In the genomic region with DNA sequence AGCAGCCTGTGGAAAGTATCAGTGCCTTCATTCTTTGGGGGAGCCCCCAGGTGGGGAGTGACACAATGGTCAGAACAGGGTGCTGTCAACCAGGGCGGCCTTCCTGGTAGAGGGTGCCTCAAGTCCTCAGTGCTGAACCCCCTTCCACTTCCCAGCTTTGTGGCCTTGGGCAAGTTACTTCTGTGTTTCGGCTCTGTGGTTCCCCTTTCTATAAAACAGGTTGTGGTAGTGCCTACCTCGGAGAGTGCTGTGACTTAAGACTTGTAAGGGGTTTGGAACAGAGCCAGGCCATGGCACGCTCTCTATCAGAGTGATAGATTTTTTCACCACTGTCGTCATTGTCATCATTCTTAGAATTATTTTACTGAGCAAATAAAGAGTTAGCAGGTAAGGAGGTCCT, we compare ENCODE assay signal across 8 cellular contexts.
DNase-seq lines count a peak whose midpoint lies in the region; ATAC-seq and TF ChIP-seq lines count a peak whose summit lies in the region.

No MANE protein-coding gene starts in this region.

- CTCF ChIA-PET in CD4-positive, alpha-beta T cell (lab: Charles Lee) = no interaction called here

- H3K4me1 ChIP-seq in Peyer's patch = peaks cover 0 to 34% (median 30%) of the 10 kb centered on the region in 4 donors
- peaks cover 20% of the 10 kb centered on the region for H3K4me1 ChIP-seq in ovary (ENCODE audit: insufficient read depth)

- H3K27ac Mint-ChIP-seq in CD4-positive, alpha-beta T cell = peak overlapping the region; percentile 79

- peak overlapping the region; percentile 64 for H3K4me3 Mint-ChIP-seq in CD4-positive, alpha-beta T cell

- no peak for TF ChIP-seq EP300 in ovary (IDR thresholded peaks at IDR 0.05)

- TF ChIP-seq CTCF in CD4-positive, alpha-beta T cell (IDR thresholded peaks at IDR 0.05) = no peak
- TF ChIP-seq CTCF in Peyer's patch (IDR thresholded peaks at IDR 0.05) = no peak
- no peak for TF ChIP-seq CTCF in ovary (IDR thresholded peaks at IDR 0.05)

- no peaks in the 10 kb centered on the region for H3K27me3 Mint-ChIP-seq in CD4-positive, alpha-beta T cell

- H3K9me3 ChIP-seq in CD4-positive, alpha-beta T cell (ENCODE audit: control insufficient read depth, low read length) = no peaks in the 10 kb centered on the region
- H3K9me3 ChIP-seq in Peyer's patch (no peaks in the 10 kb centered on the region), ovary (no peaks in the 10 kb centered on the region), MG63 (no peaks in the 10 kb centered on the region)

- H3K27me3 ChIP-seq in CD4-positive, alpha-beta T cell (ENCODE audit: control insufficient read depth, insufficient read depth, low read length) = no peaks in the 10 kb centered on the region
- H3K27me3 ChIP-seq in Peyer's patch (no peaks in the 10 kb centered on the region), ovary (no peaks in the 10 kb centered on the region), MG63 (no peaks in the 10 kb centered on the region)

- POLR2A ChIA-PET in CD4-positive, alpha-beta T cell (lab: Charles Lee) = no interaction called here

- intact Hi-C loops in CD4-positive, alpha-beta T cell (cut with DNase I, micrococcal nuclease) = no loop called here
- intact Hi-C loops in ovary (cut with DNase I) = loop anchor here in 1 of 4 donors (10.0 kb wide), 2 partner anchors 141 to 359 kb away; a partner anchor contains a TSS

- peak; percentile 84 for ATAC-seq in CD4-positive, alpha-beta T cell (ENCODE audit: poor library complexity)
- ATAC-seq in HG02623 (IDR thresholded peaks at IDR 0.05; ENCODE audit: unreplicated experiment) = peak; percentile 34

- H3K4me1 Mint-ChIP-seq in CD4-positive, alpha-beta T cell (ENCODE audit: low read depth) = peaks cover 79% of the 10 kb centered on the region

- DNase-seq in CD4-positive, alpha-beta T cell = peak; percentile 52 to 79 (median 66)
- DNase-seq in Peyer's patch (peak in 2 of 3 donors; percentile 83 to 86), ovary (peak in 1 of 5 donors; percentile 45), DMS153 (lab: John Stamatoyannopoulos, UW) (no peak), NCI-H2227 (lab: John Stamatoyannopoulos, UW; ENCODE audit: unreplicated experiment) (no peak), MG63 (no peak)
- peak; percentile 82 for DNase-seq in activated effector memory CD4-positive, alpha-beta T cell treated with anti-CD3 and anti-CD28 coated beads, Interleukin-2, amount 50 U/mL, for 16 hours

- peak overlapping the region; percentile 47 for H3K27ac ChIP-seq in CD4-positive, alpha-beta T cell (ENCODE audit: low read depth, low read length)
- H3K27ac ChIP-seq in Peyer's patch (peak overlapping the region in 3 of 4 donors; percentile 27 to 69 (median 35)), ovary (peak overlapping the region; percentile 63 to 72)

- WGBS in ovary, 3 donors = 88 to 97% (median 91%) methylated on average over 5 of the region's 5 CpGs

- H3K36me3 Mint-ChIP-seq in CD4-positive, alpha-beta T cell (ENCODE audit: low read depth) = no peaks in the 10 kb centered on the region

- no peaks in the 10 kb centered on the region for H3K36me3 ChIP-seq in Peyer's patch
- no peaks in the 10 kb centered on the region for H3K36me3 ChIP-seq in ovary
- H3K36me3 ChIP-seq in MG63 = no peaks in the 10 kb centered on the region

- H3K4me3 ChIP-seq in Peyer's patch = no peak overlapping the region
- no peak overlapping the region for H3K4me3 ChIP-seq in ovary
- H3K4me3 ChIP-seq in MG63 = no peak overlapping the region

- no peaks in the 10 kb centered on the region for H3K9me3 Mint-ChIP-seq in CD4-positive, alpha-beta T cell

- TF ChIP-seq POLR2A in Peyer's patch (IDR thresholded peaks at IDR 0.05) = no peak
- TF ChIP-seq POLR2A in ovary (IDR thresholded peaks at IDR 0.05) = no peak

Comparison
In these comparisons a context has a peak if more than half of its experiments do, and no peak if none do; other contexts are left out.
1. DNase-seq: peak in CD4-positive, alpha-beta T cell (10 of 10), Peyer's patch (2 of 3) and activated effector memory CD4-positive, alpha-beta T cell treated with anti-CD3 and anti-CD28 coated beads, Interleukin-2, amount 50 U/mL, for 16 hours (single experiment); none in DMS153 (single experiment), NCI-H2227 (single experiment) and MG63 (single experiment).
2. Peak in every context shown above with its lines, with median percentiles within 50 percentile points of each other: H3K27ac ChIP-seq.